ENCODE assay signal across 27 cellular contexts in genomic region chr11:65147352-65148075, GRCh38. TPM values are rescaled to one million over a fixed set of nuclear protein-coding genes. Genes with fewer than 3 reads are reported as not detected.
"Had no signal": no experiment of that assay in that cellular context is flagged by ENCODE, and none has a peak within 500 bp of the region (broad histone marks: within the 10 kb centered on the region; RNA-seq: fewer than 3 reads in every experiment).

No MANE protein-coding gene starts in this region.

- H3K27me3 ChIP-seq: MG63 had no signal

- H3K27ac ChIP-seq: RWPE1 had no signal

- H3K4me3 ChIP-seq: MG63 had no signal

- DNase-seq: IMR-90, KBM-7, MG63, NCI-H1092, NCI-H1105 treated with DMSO at 0.1 percent for 48 hours, NCI-H1417 treated with DMSO at 0.1 percent for 48 hours, NCI-H146, NCI-H1694 treated with DMSO at 0.1 percent for 48 hours, NCI-H1930, NCI-H2081, NCI-H2107, NCI-H2227 treated with DMSO at 0.1 percent for 48 hours, NCI-H524 treated with DMSO at 0.1 percent for 48 hours, NCI-H69, NCI-H774, PC-3, SHP77, T-helper 2 cell had no signal

- H3K36me3 ChIP-seq: MG63 had no signal

- H3K9me3 ChIP-seq: MG63 had no signal

- FAIRE-seq: HepG2 had no signal

- ATAC-seq: HepG2, Panc1, PC-3 had no signal

RNA-seq across cellular contexts. Expression of gene SPDYC, which starts 22.5 kb away (rescaled TPM):
- total RNA-seq: HT1080; IMR-90; LHCN-M2; NCI-H460; OCI-LY7; PC-3; SK-MEL-5; T-helper 1 cell treated with Interleukin-12 subunit alpha and Interleukin-12 subunit beta and Interleukin-4 antibody, amounts not matched to agents 30 ng/mL and 1 ng/mL, for 36 hours had no signal
- polyA plus RNA-seq: IMR-90 had no signal
